Comparison of ENCODE assay signal across 28 cellular contexts in genomic region chr16:83443972-83444371, GRCh38.
"Had no signal": no experiment of that assay in that cellular context is flagged by ENCODE, and none has a peak within 500 bp of the region (broad histone marks: within the 10 kb centered on the region; RNA-seq: fewer than 3 reads in every experiment).

No MANE protein-coding gene starts in this region.

- H3K4me1 ChIP-seq: ascending aorta had no signal

- H3K36me3 ChIP-seq: ascending aorta had no signal

- H3K4me3 ChIP-seq: ascending aorta had no signal

- H3K27ac ChIP-seq: ascending aorta, VCaP had no signal

- H3K27me3 ChIP-seq: ascending aorta had no signal

- H3K9me3 ChIP-seq: ascending aorta had no signal

- DNase-seq: activated B cell treated with CpG ODN at 0.5 μM for 24 hours; activated CD4-positive, alpha-beta memory T cell treated with anti-CD3 and anti-CD28 coated beads for 36 hours; activated CD4-positive, alpha-beta T cell treated with anti-CD3 and anti-CD28 coated beads for 4 hours; activated CD4-positive, alpha-beta T cell treated with anti-CD3 and anti-CD28 coated beads, Interleukin-2, amount 10 ng/mL, durations not matched to agents 24 days and 14 days; activated CD4-positive, alpha-beta T cell treated with anti-CD3 and anti-CD28 coated beads, Interleukin-2, amount 50 U/mL, for 1 hour; activated CD4-positive, alpha-beta T cell treated with anti-CD3 and anti-CD28 coated beads, Interleukin-2, amount 50 U/mL, for 4 hours; activated CD4-positive, CD25-positive, alpha-beta regulatory T cell treated with anti-CD3 and anti-CD28 coated beads, Interleukin-2, amount 50 U/mL, for 72 hours; activated CD8-positive, alpha-beta memory T cell treated with anti-CD3 and anti-CD28 coated beads, Interleukin-2, amount 50 U/mL, for 4 hours; activated CD8-positive, alpha-beta T cell treated with anti-CD3 and anti-CD28 coated beads for 36 hours; activated effector memory CD4-positive, alpha-beta T cell treated with anti-CD3 and anti-CD28 coated beads, Interleukin-2, amount 50 U/mL, for 16 hours; activated naive CD4-positive, alpha-beta T cell treated with anti-CD3 and anti-CD28 coated beads, Interleukin-2, amount 10 ng/mL, durations not matched to agents 7 days and 5 days; activated naive CD4-positive, alpha-beta T cell treated with Interleukin-2 at 50 U/mL for 16 hours; activated naive CD8-positive, alpha-beta T cell treated with anti-CD3 and anti-CD28 coated beads, Interleukin-2, amount 10 ng/mL, durations not matched to agents 7 days and 5 days; activated naive CD8-positive, alpha-beta T cell treated with anti-CD3 and anti-CD28 coated beads, Interleukin-2, amount 50 U/mL, for 24 hours; activated T-cell treated with anti-CD3 and anti-CD28 coated beads for 4 hours; activated T-cell treated with anti-CD3 and anti-CD28 coated beads, Interleukin-2, amount 50 U/mL, for 1 hour; activated T-cell treated with anti-CD3 and anti-CD28 coated beads, Interleukin-2, amount 50 U/mL, for 4 hours; activated T-cell treated with anti-CD3 and anti-CD28 coated beads, Interleukin-2, amount 50 U/mL, for 72 hours; amygdala; anterior cingulate cortex; central memory CD4-positive, alpha-beta T cell; T-helper 1 cell; T-helper 2 cell; T-helper 9 cell had no signal

- ATAC-seq: activated CD8-positive, alpha-beta T cell treated with anti-CD3 and anti-CD28 coated beads for 36 hours; activated naive CD8-positive, alpha-beta T cell treated with anti-CD3 and anti-CD28 coated beads, Interleukin-2, amount 50 U/mL, for 24 hours; activated T-cell treated with anti-CD3 and anti-CD28 coated beads, Interleukin-2, amount 50 U/mL, for 4 hours; activated T-cell treated with anti-CD3 and anti-CD28 coated beads, Interleukin-2, amount 50 U/mL, for 72 hours; activated T-helper 17 cell treated with anti-CD3 and anti-CD28 coated beads, Interleukin-2, amount 50 U/mL, for 72 hours had no signal

- FAIRE-seq: TTC549 had no signal
